In genomic region chr12:64175254-64175945, GRCh38 we compare ENCODE assay signal across 16 cellular contexts. TPM values are rescaled to one million over a fixed set of nuclear protein-coding genes. Genes with fewer than 3 reads are reported as not detected.
DNase-seq lines count a peak whose midpoint lies in the region; ATAC-seq and TF ChIP-seq lines count a peak whose summit lies in the region.
"Had no signal": no experiment of that assay in that cellular context is flagged by ENCODE, and none has a peak within 500 bp of the region (broad histone marks: within the 10 kb centered on the region; RNA-seq: fewer than 3 reads in every experiment).

No MANE protein-coding gene starts in this region.

- H4K20me1 ChIP-seq in GM23338 (replicated peaks; ENCODE audit: insufficient read depth), result no peaks in the 10 kb centered on the region

- H3K27me3 ChIP-seq in A673 (replicated peaks; ENCODE audit: insufficient read depth, low read depth, low read length, poor library complexity) (no peaks in the 10 kb centered on the region), GM23338 (ENCODE audit: insufficient read depth) (no peaks in the 10 kb centered on the region)
- H3K27me3 ChIP-seq: BE2C, SJSA1 had no signal

- TF ChIP-seq CTCF in A673 (conservative IDR thresholded peaks at IDR 0.05; ENCODE audit: low read depth, low read length), result no peak
- no peak for TF ChIP-seq CTCF in GM23338 (conservative IDR thresholded peaks at IDR 0.05; ENCODE audit: low read depth in 2 of 2)
- no peak for TF ChIP-seq CTCF in fibroblast of villous mesenchyme (IDR thresholded peaks at IDR 0.05; ENCODE audit: insufficient read depth, low read depth, low read length)

- ATAC-seq in GM23338 (no peak; the same call in 2 of the 3 replicates), HG02938 (IDR thresholded peaks at IDR 0.05; ENCODE audit: unreplicated experiment) (no peak)
- ATAC-seq: activated naive CD4-positive, alpha-beta T cell treated with anti-CD3 and anti-CD28 coated beads, Interleukin-2, amount 50 U/mL, for 72 hours; stimulated activated memory B cell treated with anti-CD40 and anti-IgM and Interleukin-4, amounts not matched to agents 10 μg/mL and 1 μg/mL and 100 μg/mL, for 72 hours had no signal

- no peak overlapping the region for H3K4me3 Mint-ChIP-seq in GM23338
- H3K4me3 Mint-ChIP-seq: stimulated activated memory B cell treated with anti-CD40 and anti-IgM and Interleukin-4, amounts not matched to agents 10 μg/mL and 1 μg/mL and 100 μg/mL, for 72 hours had no signal

- no peaks in the 10 kb centered on the region for H3K9me3 Mint-ChIP-seq in GM23338
- H3K9me3 Mint-ChIP-seq: activated naive CD4-positive, alpha-beta T cell treated with anti-CD3 and anti-CD28 coated beads, Interleukin-2, amount 50 U/mL, for 72 hours; stimulated activated memory B cell treated with anti-CD40 and anti-IgM and Interleukin-4, amounts not matched to agents 10 μg/mL and 1 μg/mL and 100 μg/mL, for 72 hours had no signal

- no peak overlapping the region for H3K27ac ChIP-seq in A673 (ENCODE audit: low read depth, low read length, poor library complexity, severe bottlenecking)
- no peak overlapping the region for H3K27ac ChIP-seq in GM23338 (ENCODE audit: low read depth)
- H3K27ac ChIP-seq: SJSA1 had no signal

- 0 out of 2 replicates have a peak overlapping the region, but pooled peaks have one; percentile 36 for H3K27ac Mint-ChIP-seq in GM23338
- H3K27ac Mint-ChIP-seq: activated naive CD4-positive, alpha-beta T cell treated with anti-CD3 and anti-CD28 coated beads, Interleukin-2, amount 50 U/mL, for 72 hours; stimulated activated memory B cell treated with anti-CD40 and anti-IgM and Interleukin-4, amounts not matched to agents 10 μg/mL and 1 μg/mL and 100 μg/mL, for 72 hours had no signal

- no peak overlapping the region for H2AFZ ChIP-seq in GM23338

- H3K27me3 Mint-ChIP-seq in GM23338 (ENCODE audit: insufficient read depth, low read depth, poor library complexity), result peaks cover 5% of the 10 kb centered on the region
- H3K27me3 Mint-ChIP-seq: stimulated activated memory B cell treated with anti-CD40 and anti-IgM and Interleukin-4, amounts not matched to agents 10 μg/mL and 1 μg/mL and 100 μg/mL, for 72 hours had no signal

- in situ Hi-C loops in SK-MEL-5 (cut with HindIII; ENCODE audit: low pct_unique_long_range_greater_than_20kb, low sequenced_read_pairs), result no loop called here

- peaks cover 4% of the 10 kb centered on the region; the same call in 1 of the 2 replicates for H3K9me2 ChIP-seq in GM23338 (ENCODE audit: insufficient read depth)

- BruUV-seq in A673 (replicated peaks; lab: Mats Ljungman, UMichigan), result no TSS peak

- H3K4me3 ChIP-seq in A673 (ENCODE audit: low read depth, low read length, poor library complexity, severe bottlenecking) (no peak overlapping the region), GM23338 (no peak overlapping the region), fibroblast of villous mesenchyme (ENCODE audit: low read depth, low read length) (no peak overlapping the region)
- H3K4me3 ChIP-seq: SJSA1 had no signal

- H3F3A ChIP-seq in GM23338 (replicated peaks; ENCODE audit: low read depth), result no peaks in the 10 kb centered on the region

- intact Hi-C loops in A673 (cut with micrococcal nuclease; ENCODE audit: unreplicated experiment), result no loop called here

- CTCF ChIA-PET in A673 (lab: Charles Lee), result no interaction called here

- POLR2A ChIA-PET in A673 (lab: Charles Lee; ENCODE audit: low non-redundant PET), result no interaction called here

- peaks cover 17% of the 10 kb centered on the region for H3K4me1 Mint-ChIP-seq in GM23338
- H3K4me1 Mint-ChIP-seq: stimulated activated memory B cell treated with anti-CD40 and anti-IgM and Interleukin-4, amounts not matched to agents 10 μg/mL and 1 μg/mL and 100 μg/mL, for 72 hours had no signal

- no peaks in the 10 kb centered on the region for H3K36me3 Mint-ChIP-seq in GM23338 (ENCODE audit: low read depth)
- H3K36me3 Mint-ChIP-seq: activated naive CD4-positive, alpha-beta T cell treated with anti-CD3 and anti-CD28 coated beads, Interleukin-2, amount 50 U/mL, for 72 hours; stimulated activated memory B cell treated with anti-CD40 and anti-IgM and Interleukin-4, amounts not matched to agents 10 μg/mL and 1 μg/mL and 100 μg/mL, for 72 hours had no signal

- DNase-seq in A673 (ENCODE audit: low spot score), result peak; percentile 50
- peak; percentile 85 for DNase-seq in GM23338 (ENCODE audit: low spot score)
- DNase-seq in SK-MEL-5 (ENCODE audit: low read depth, low spot score), result peak; percentile 48
- DNase-seq in fibroblast of villous mesenchyme (ENCODE audit: low read depth), result peak; percentile 55
- DNase-seq in activated CD4-positive, CD25-positive, alpha-beta regulatory T cell (lab: John Stamatoyannopoulos, UW), result no peak
- no peak for DNase-seq in stimulated activated naive CD4-positive, alpha-beta T cell treated with Interleukin-2 at 50 U/mL for 16 hours (lab: John Stamatoyannopoulos, UW)
- no peak for DNase-seq in middle frontal gyrus (ENCODE audit: extremely low spot score, low spot score)
- DNase-seq: activated CD4-positive, alpha-beta T cell treated with anti-CD3 and anti-CD28 coated beads, Interleukin-2, amount 50 U/mL, for 1 hour; BE2C; KBM-7; NCI-H1930; T1000 had no signal

- no peaks in the 10 kb centered on the region for H3K79me2 ChIP-seq in GM23338 (replicated peaks; ENCODE audit: insufficient read depth)

- no peaks in the 10 kb centered on the region for H3K9me3 ChIP-seq in A673 (ENCODE audit: low read depth, low read length, poor library complexity, severe bottlenecking)
- H3K9me3 ChIP-seq: BE2C, SJSA1 had no signal

- no peaks in the 10 kb centered on the region for H3K36me3 ChIP-seq in A673 (ENCODE audit: insufficient read depth, low read length, poor library complexity, severe bottlenecking)
- no peaks in the 10 kb centered on the region for H3K36me3 ChIP-seq in GM23338 (ENCODE audit: insufficient read depth)
- H3K36me3 ChIP-seq: BE2C, SJSA1 had no signal

- no peak overlapping the region for H3K4me2 ChIP-seq in GM23338

- H3K4me1 ChIP-seq in A673 (ENCODE audit: insufficient read depth, low read length, poor library complexity, severe bottlenecking) (peaks cover 17% of the 10 kb centered on the region), GM23338 (ENCODE audit: insufficient read depth) (peaks cover 18% of the 10 kb centered on the region)

TF ChIP-seq in GM23338, 12 proteins besides CTCF, POLR2A, EP300 and RAD21 (continues in another document):
- no peak for TF ChIP-seq NANOG (IDR thresholded peaks at IDR 0.05; ENCODE audit: borderline replicate concordance)
- TF ChIP-seq EZH2phosphoT487 (IDR thresholded peaks at IDR 0.05; ENCODE audit: unreplicated experiment), result no peak
- TF ChIP-seq POLR2AphosphoS5 (IDR thresholded peaks at IDR 0.05; ENCODE audit: low read depth), result no peak

RNA-seq across cellular contexts. Expression of gene KICS2, which starts 46.7 kb away (rescaled TPM):
- total RNA-seq in A673 (2021), result 10.8 and 14.0 TPM in 2 replicates
- 10.5 TPM in 2 replicates for total RNA-seq in GM23338 (2014; rRNA removed; shearing (Covaris generic))
- polyA plus RNA-seq in GM23338 (2016; fragmentation: Nextera tagmentation; extraction: Ambion mirVana), result 7.6 and 8.1 TPM in 2 replicates
- 15.3 and 19.2 TPM in 2 replicates for total RNA-seq in SK-MEL-5 (2014; rRNA removed; shearing (Covaris generic))
- 13.6 and 15.2 TPM in 2 replicates for polyA plus RNA-seq in SK-MEL-5 (2015; cell fraction: cytosol; rRNA removed)
- 19.2 and 25.1 TPM in 2 replicates for polyA plus RNA-seq in SK-MEL-5 (2015; cell fraction: nucleus; rRNA removed)
- total RNA-seq in fibroblast of villous mesenchyme, result 8.2 and 9.0 TPM in 2 replicates

Comparison
In these comparisons a context has a peak if more than half of its experiments do, and no peak if none do; other contexts are left out.
1. DNase-seq: peak in A673 (single experiment), GM23338 (single experiment), SK-MEL-5 (single experiment) and fibroblast of villous mesenchyme (single experiment); none in activated CD4-positive, CD25-positive, alpha-beta regulatory T cell (0 of 4), stimulated activated naive CD4-positive, alpha-beta T cell treated with Interleukin-2 at 50 U/mL for 16 hours (single experiment) and middle frontal gyrus (single experiment).